In the genomic region with DNA sequence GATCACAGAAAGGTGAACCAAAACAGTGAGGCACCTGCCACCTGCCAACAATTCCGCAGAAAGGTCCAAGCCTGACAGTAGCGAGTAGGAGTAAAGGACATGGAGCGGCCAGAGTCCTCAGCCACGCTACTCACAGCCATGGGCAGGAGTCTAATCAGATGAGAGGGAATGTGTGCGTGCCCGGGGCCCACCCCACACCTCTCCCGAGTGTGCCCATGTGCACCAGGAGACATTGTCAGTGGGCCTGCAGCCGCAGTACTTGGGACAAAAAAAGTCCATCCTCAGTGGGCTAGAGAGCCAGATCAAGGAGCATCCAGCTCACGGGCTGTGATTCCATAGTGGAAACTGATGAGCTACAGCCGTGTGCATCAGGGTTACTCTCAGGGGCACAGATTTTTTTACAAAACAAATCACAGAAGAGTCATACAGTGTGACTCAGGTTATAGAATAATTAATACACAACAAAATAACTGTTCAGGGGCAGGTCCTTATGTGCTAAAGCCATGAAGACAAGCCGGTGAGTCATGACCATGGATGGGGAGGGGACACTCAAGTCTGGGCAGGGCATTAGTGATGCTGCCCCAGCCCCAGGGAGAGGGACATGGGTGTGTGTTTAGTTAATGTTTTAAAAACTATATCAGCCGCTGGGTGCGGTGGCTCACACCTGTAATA, we compare ENCODE assay signal across 21 cellular contexts. TPM values are rescaled to one million over a fixed set of nuclear protein-coding genes. Genes with fewer than 3 reads are reported as not detected.
DNase-seq lines count a peak whose midpoint lies in the region; ATAC-seq, FAIRE-seq and TF ChIP-seq lines count a peak whose summit lies in the region.
"Had no signal": no experiment of that assay in that cellular context is flagged by ENCODE, and none has a peak within 500 bp of the region (broad histone marks: within the 10 kb centered on the region; RNA-seq: fewer than 3 reads in every experiment).

No MANE protein-coding gene starts in this region.

- CTCF ChIA-PET in SK-N-SH (lab: Yijun Ruan, JAX) (interaction anchor here (1.3 to 1.4 kb wide), 2 partner anchors 12 to 89 kb away, joined by 3 read pairs; no protein-coding TSS in a partner anchor), mammary epithelial cell (lab: Charles Lee; ENCODE audit: low non-redundant PET) (no interaction called here)

- H3K4me3 ChIP-seq in SK-N-SH (ENCODE audit: low read depth in 2 of 2, low read length in 1 of 2) = no peak overlapping the region
- no peak overlapping the region for H3K4me3 ChIP-seq in mammary epithelial cell (replicated peaks in 1 of 3; ENCODE audit: insufficient read depth in 1 of 3, low read depth in 2 of 3, low read length in 3 of 3)
- H3K4me3 ChIP-seq in osteoblast (ENCODE audit: insufficient read depth, low read length) = no peak overlapping the region
- H3K4me3 ChIP-seq: right atrium auricular region, upper lobe of left lung had no signal

- H3K9me3 ChIP-seq in SK-N-SH = no peaks in the 10 kb centered on the region
- no peaks in the 10 kb centered on the region for H3K9me3 ChIP-seq in mammary epithelial cell (replicated peaks; ENCODE audit: insufficient read depth, low read length)
- no peaks in the 10 kb centered on the region for H3K9me3 ChIP-seq in osteoblast (ENCODE audit: low read depth, low read length)
- H3K9me3 ChIP-seq: right atrium auricular region, upper lobe of left lung had no signal

- H2AFZ ChIP-seq in SK-N-SH (ENCODE audit: low read depth) = no peak overlapping the region
- no peak overlapping the region for H2AFZ ChIP-seq in mammary epithelial cell (ENCODE audit: low read depth, low read length)
- H2AFZ ChIP-seq in osteoblast (ENCODE audit: low read length) = no peak overlapping the region

- no peak overlapping the region for H3K27ac ChIP-seq in SK-N-SH (ENCODE audit: low read depth in 2 of 2, low read length in 1 of 2)
- no peak overlapping the region for H3K27ac ChIP-seq in mammary epithelial cell (ENCODE audit: insufficient read depth, low read depth, low read length)
- no peak overlapping the region for H3K27ac ChIP-seq in osteoblast (ENCODE audit: low read depth, low read length)
- H3K27ac ChIP-seq: right atrium auricular region, upper lobe of left lung had no signal

- H4K20me1 ChIP-seq in SK-N-SH (ENCODE audit: insufficient read depth) (no peaks in the 10 kb centered on the region), mammary epithelial cell (ENCODE audit: insufficient read depth, low read length) (no peaks in the 10 kb centered on the region), osteoblast (ENCODE audit: insufficient read depth, low read length) (peaks cover 4% of the 10 kb centered on the region)

- TF ChIP-seq CTCF in SK-N-SH (IDR thresholded peaks at IDR 0.05) = no peak
- TF ChIP-seq CTCF in mammary epithelial cell (conservative IDR thresholded peaks at IDR 0.05 in 1 of 2, IDR thresholded peaks at IDR 0.05 in 1 of 2; ENCODE audit: extremely low read depth in 1 of 2, insufficient read depth in 1 of 2, low read depth in 1 of 2, low read length in 2 of 2) = no peak
- no peak for TF ChIP-seq CTCF in osteoblast (IDR thresholded peaks at IDR 0.05; ENCODE audit: extremely low read depth, low read depth, low read length)

- in situ Hi-C loops in mammary epithelial cell (cut with MboI; ENCODE audit: low sequenced_read_pairs in 2 of 2) = no loop called here

- H3K9me2 ChIP-seq in SK-N-SH = no peaks in the 10 kb centered on the region

- POLR2A ChIA-PET in SK-N-SH (lab: Yijun Ruan, JAX) = no interaction called here

- H3K4me2 ChIP-seq in SK-N-SH (no peak overlapping the region), mammary epithelial cell (ENCODE audit: insufficient read depth, low read depth, low read length) (no peak overlapping the region), osteoblast (ENCODE audit: insufficient read depth, low read length) (no peak overlapping the region)

- H3K27me3 ChIP-seq in SK-N-SH (ENCODE audit: insufficient read depth) = no peaks in the 10 kb centered on the region
- no peaks in the 10 kb centered on the region for H3K27me3 ChIP-seq in mammary epithelial cell (ENCODE audit: insufficient read depth, low read length)
- H3K27me3 ChIP-seq in osteoblast (ENCODE audit: insufficient read depth, low read length) = no peaks in the 10 kb centered on the region
- H3K27me3 ChIP-seq: right atrium auricular region, upper lobe of left lung had no signal

- TF ChIP-seq RAD21 in SK-N-SH (IDR thresholded peaks at IDR 0.05; ENCODE audit: low read length) = no peak

- FAIRE-seq in RCC 7860 (lab: Jason Lieb, UNC) = no peak
- FAIRE-seq: frontal cortex had no signal

- no peak; the same call in 1 of the 3 replicates for ATAC-seq in SK-N-SH treated with all-trans-retinoic acid at 6 μM for 48 hours
- ATAC-seq in HG03378 (IDR thresholded peaks at IDR 0.05; ENCODE audit: unreplicated experiment) = no peak
- no peak for ATAC-seq in HG02884 (IDR thresholded peaks at IDR 0.05; ENCODE audit: unreplicated experiment)
- ATAC-seq: left ventricle myocardium superior; stimulated activated naive CD8-positive, alpha-beta T cell treated with anti-CD3 and anti-CD28 coated beads, Interleukin-15, Interleukin-2, amounts not matched to agents 100 U/mL and 50 U/mL, for 24 hours had no signal

- DNase-seq in SK-N-SH (no peak), RCC 7860 (ENCODE audit: low spot score) (peak; percentile 26), mammary epithelial cell (peak; percentile 87), osteoblast (ENCODE audit: insufficient read length, low spot score, missing footprints) (peak; percentile 93), anterior cingulate cortex (lab: John Stamatoyannopoulos, UW) (no peak)
- DNase-seq: 8988T; activated CD4-positive, alpha-beta T cell treated with anti-CD3 and anti-CD28 coated beads, Interleukin-2, amount 10 ng/mL, durations not matched to agents 7 days and 5 days; activated naive CD8-positive, alpha-beta T cell treated with anti-CD3 and anti-CD28 coated beads, Interleukin-2, amount 10 ng/mL, durations not matched to agents 7 days and 5 days; central memory CD4-positive, alpha-beta T cell; DMS79; left ventricle myocardium superior; NCI-H526 treated with DMSO at 0.1 percent for 48 hours; stimulated activated CD4-positive, alpha-beta T cell treated with anti-CD3 and anti-CD28 coated beads, Interleukin-15, amount 100 ng/mL, for 24 hours; stimulated activated naive CD8-positive, alpha-beta T cell treated with anti-CD3 and anti-CD28 coated beads, Interleukin-15, Interleukin-2, amounts not matched to agents 100 U/mL and 50 U/mL, for 24 hours; upper lobe of left lung had no signal

- WGBS in SK-N-SH (ENCODE audit: low lambda C conversion rate) = 94% methylated on average over 13 of the region's 13 CpGs
- WGBS in mammary epithelial cell (ENCODE audit: low coverage, missing lambda C conversion rate) = 84% methylated on average over 13 of the region's 13 CpGs

- H3F3A ChIP-seq in SK-N-SH (replicated peaks; ENCODE audit: insufficient read depth) = peaks cover 9% of the 10 kb centered on the region

- BruUV-seq in mammary epithelial cell (replicated peaks; lab: Mats Ljungman, UMichigan) = no TSS peak

- intact Hi-C loops in mammary epithelial cell (cut with micrococcal nuclease) = no loop called here

- H3K4me1 ChIP-seq in SK-N-SH (ENCODE audit: control insufficient read depth in 1 of 2, insufficient read depth in 2 of 2, low read depth in 1 of 2, low read length in 1 of 2) (no peaks in the 10 kb centered on the region), mammary epithelial cell (ENCODE audit: insufficient read depth, low read length) (peaks cover 10% of the 10 kb centered on the region), osteoblast (ENCODE audit: insufficient read depth, low read length) (no peaks in the 10 kb centered on the region)
- H3K4me1 ChIP-seq: right atrium auricular region had no signal

- H3K9ac ChIP-seq in SK-N-SH = no peak overlapping the region
- no peak overlapping the region for H3K9ac ChIP-seq in mammary epithelial cell (ENCODE audit: insufficient read depth, low read length)

- dilution Hi-C loops in mammary epithelial cell (cut with HindIII; ENCODE audit: low sequenced_read_pairs) = no loop called here

- H3K79me2 ChIP-seq in SK-N-SH (ENCODE audit: insufficient read depth) = no peaks in the 10 kb centered on the region
- no peaks in the 10 kb centered on the region for H3K79me2 ChIP-seq in mammary epithelial cell (ENCODE audit: insufficient read depth, low read length)
- peaks cover 8% of the 10 kb centered on the region for H3K79me2 ChIP-seq in osteoblast (ENCODE audit: insufficient read depth, low read length)

- TF ChIP-seq EP300 in SK-N-SH (IDR thresholded peaks at IDR 0.05; ENCODE audit: borderline replicate concordance in 1 of 2, low read depth in 1 of 2, low read length in 1 of 2) = no peak

- H3K36me3 ChIP-seq in SK-N-SH (replicated peaks in 1 of 2; ENCODE audit: control insufficient read depth in 1 of 2, insufficient read depth in 2 of 2, low read length in 1 of 2) (peaks cover 27 to 49% of the 10 kb centered on the region in 2 experiments), mammary epithelial cell (ENCODE audit: insufficient read depth, low read length) (peaks cover 5% of the 10 kb centered on the region), osteoblast (ENCODE audit: insufficient read depth, low read length) (peaks cover 69% of the 10 kb centered on the region)

RNA-seq across cellular contexts. Expression of a gene that starts 12.0 kb away (rescaled TPM):
- polyA plus RNA-seq in SK-N-SH (2012; rRNA removed) (39.2 and 73.6 TPM in 2 replicates), mammary epithelial cell (18.4 TPM)
- 37.0 and 42.0 TPM in 2 replicates for polyA plus RNA-seq in SK-N-SH (2012; cell fraction: cytosol; rRNA removed)
- polyA plus RNA-seq in SK-N-SH (2012; cell fraction: nucleus; rRNA removed) = 77.9 and 98.0 TPM in 2 replicates
- total RNA-seq in mammary epithelial cell (10 to 100 TPM; 16.5 to 50.7 TPM), osteoblast (22.4 and 25.3 TPM in 2 replicates)
- 31.7 TPM for polyA minus RNA-seq in mammary epithelial cell

RNA-seq across cellular contexts. Expression of a gene that starts 28.3 kb away (rescaled TPM):
- not detected in 2 replicates for polyA plus RNA-seq in SK-N-SH (2012; rRNA removed)
- polyA plus RNA-seq in SK-N-SH (2012; cell fraction: cytosol; rRNA removed) = 0.01 TPM in 1 of 2 replicates, not detected in the other
- 0.15 TPM in 1 of 2 replicates, not detected in the other for polyA plus RNA-seq in SK-N-SH (2012; cell fraction: nucleus; rRNA removed)
- total RNA-seq in mammary epithelial cell = not detected
- polyA plus RNA-seq in mammary epithelial cell = not detected
- not detected for polyA minus RNA-seq in mammary epithelial cell
- not detected in 2 replicates for total RNA-seq in osteoblast
- total RNA-seq: activated CD4-positive, alpha-beta T cell treated with anti-CD3 and anti-CD28 coated beads, Interleukin-2, amount 10 ng/mL, durations not matched to agents 7 days and 5 days; activated naive CD8-positive, alpha-beta T cell treated with anti-CD3 and anti-CD28 coated beads, Interleukin-2, amount 10 ng/mL, durations not matched to agents 7 days and 5 days; frontal cortex; left ventricle myocardium superior; mucosa of gallbladder; right atrium auricular region had no signal

RNA-seq across cellular contexts. Expression of a gene that starts 28.4 kb away (rescaled TPM):
- 28.9 and 31.4 TPM in 2 replicates for polyA plus RNA-seq in SK-N-SH (2012; rRNA removed)
- 21.5 and 28.9 TPM in 2 replicates for polyA plus RNA-seq in SK-N-SH (2012; cell fraction: cytosol; rRNA removed)
- 30.7 and 36.1 TPM in 2 replicates for polyA plus RNA-seq in SK-N-SH (2012; cell fraction: nucleus; rRNA removed)
- total RNA-seq in mammary epithelial cell = 10 to 100 TPM; 26.8 to 36.9 TPM
- polyA plus RNA-seq in mammary epithelial cell = 40.5 TPM
- polyA minus RNA-seq in mammary epithelial cell = 74.5 TPM
- 28.6 and 31.2 TPM in 2 replicates for total RNA-seq in osteoblast

RNA-seq across cellular contexts. Expression of a gene that starts 28.7 kb away (rescaled TPM):
- polyA plus RNA-seq in SK-N-SH (2012; rRNA removed) (311 and 382 TPM in 2 replicates), mammary epithelial cell (155 TPM)
- 356 and 432 TPM in 2 replicates for polyA plus RNA-seq in SK-N-SH (2012; cell fraction: cytosol; rRNA removed)
- polyA plus RNA-seq in SK-N-SH (2012; cell fraction: nucleus; rRNA removed) = 131 and 164 TPM in 2 replicates
- total RNA-seq in mammary epithelial cell (100 to 1,000 TPM in 1 of 2 donors, 10 to 100 TPM in 1; 22.8 to 174 TPM), osteoblast (14.5 and 14.7 TPM in 2 replicates)
- polyA minus RNA-seq in mammary epithelial cell = 111 TPM

RNA-seq across cellular contexts. Expression of a gene that starts 38.2 kb away (rescaled TPM):
- polyA plus RNA-seq in SK-N-SH (2012; rRNA removed) = 0.60 and 0.90 TPM in 2 replicates
- polyA plus RNA-seq in SK-N-SH (2012; cell fraction: cytosol; rRNA removed) = 0.24 and 0.52 TPM in 2 replicates
- 0.28 and 0.71 TPM in 2 replicates for polyA plus RNA-seq in SK-N-SH (2012; cell fraction: nucleus; rRNA removed)
- 10 to 100 TPM in 1 of 2 donors, 1 to 10 TPM in 1; 1.3 to 21.5 TPM for total RNA-seq in mammary epithelial cell
- 8.3 TPM for polyA plus RNA-seq in mammary epithelial cell
- not detected for polyA minus RNA-seq in mammary epithelial cell
- 1.8 and 2.9 TPM in 2 replicates for total RNA-seq in osteoblast
- total RNA-seq: activated CD4-positive, alpha-beta T cell treated with anti-CD3 and anti-CD28 coated beads, Interleukin-2, amount 10 ng/mL, durations not matched to agents 7 days and 5 days; activated naive CD8-positive, alpha-beta T cell treated with anti-CD3 and anti-CD28 coated beads, Interleukin-2, amount 10 ng/mL, durations not matched to agents 7 days and 5 days; frontal cortex; left ventricle myocardium superior had no signal

Comparison
In these comparisons a context has a peak if more than half of its experiments do, and no peak if none do; other contexts are left out.
1. DNase-seq: peak in RCC 7860 (single experiment), mammary epithelial cell (single experiment) and osteoblast (single experiment); none in SK-N-SH (single experiment) and anterior cingulate cortex (0 of 58).